Comparison of ENCODE assay signal across 1 cellular context in genomic region chr2:238263204-238264071, GRCh38.
TF ChIP-seq lines count a peak whose summit lies in the region.

No MANE protein-coding gene starts in this region.

TF ChIP-seq in HepG2, 621 proteins besides CTCF, POLR2A, EP300 and RAD21 (continued from another document):
- peak; percentile 30; the same call in 1 of the 2 replicates for TF ChIP-seq TFAP4 (IDR thresholded peaks at IDR 0.05; ENCODE audit: borderline replicate concordance, low read depth)
- TF ChIP-seq, protein P1, sequence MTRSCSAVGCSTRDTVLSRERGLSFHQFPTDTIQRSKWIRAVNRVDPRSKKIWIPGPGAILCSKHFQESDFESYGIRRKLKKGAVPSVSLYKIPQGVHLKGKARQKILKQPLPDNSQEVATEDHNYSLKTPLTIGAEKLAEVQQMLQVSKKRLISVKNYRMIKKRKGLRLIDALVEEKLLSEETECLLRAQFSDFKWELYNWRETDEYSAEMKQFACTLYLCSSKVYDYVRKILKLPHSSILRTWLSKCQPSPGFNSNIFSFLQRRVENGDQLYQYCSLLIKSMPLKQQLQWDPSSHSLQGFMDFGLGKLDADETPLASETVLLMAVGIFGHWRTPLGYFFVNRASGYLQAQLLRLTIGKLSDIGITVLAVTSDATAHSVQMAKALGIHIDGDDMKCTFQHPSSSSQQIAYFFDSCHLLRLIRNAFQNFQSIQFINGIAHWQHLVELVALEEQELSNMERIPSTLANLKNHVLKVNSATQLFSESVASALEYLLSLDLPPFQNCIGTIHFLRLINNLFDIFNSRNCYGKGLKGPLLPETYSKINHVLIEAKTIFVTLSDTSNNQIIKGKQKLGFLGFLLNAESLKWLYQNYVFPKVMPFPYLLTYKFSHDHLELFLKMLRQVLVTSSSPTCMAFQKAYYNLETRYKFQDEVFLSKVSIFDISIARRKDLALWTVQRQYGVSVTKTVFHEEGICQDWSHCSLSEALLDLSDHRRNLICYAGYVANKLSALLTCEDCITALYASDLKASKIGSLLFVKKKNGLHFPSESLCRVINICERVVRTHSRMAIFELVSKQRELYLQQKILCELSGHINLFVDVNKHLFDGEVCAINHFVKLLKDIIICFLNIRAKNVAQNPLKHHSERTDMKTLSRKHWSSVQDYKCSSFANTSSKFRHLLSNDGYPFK (CRISPR knock-in tag; IDR thresholded peaks at IDR 0.05; ENCODE audit: borderline replicate concordance), result no peak
- TF ChIP-seq RARA (CRISPR knock-in tag; IDR thresholded peaks at IDR 0.05), result peak; percentile 47; the same call in 1 of the 2 replicates
- no peak for TF ChIP-seq ZNF3 (CRISPR knock-in tag; IDR thresholded peaks at IDR 0.05)
- no peak for TF ChIP-seq U2AF1 (optimal IDR thresholded peaks at IDR 0.05; ENCODE audit: low read depth, low read length)
- no peak for TF ChIP-seq ZFP41 (CRISPR knock-in tag; IDR thresholded peaks at IDR 0.05; ENCODE audit: borderline replicate concordance)
- no peak for TF ChIP-seq NFAT5 (CRISPR knock-in tag; IDR thresholded peaks at IDR 0.05)
- peak; percentile 73; the same call in 1 of the 2 replicates for TF ChIP-seq RXRB (CRISPR knock-in tag; IDR thresholded peaks at IDR 0.05; ENCODE audit: borderline replicate concordance)
- TF ChIP-seq CCAR2 (optimal IDR thresholded peaks at IDR 0.05; ENCODE audit: low read depth, low read length), result no peak
- no peak; the same call in 1 of the 2 replicates for TF ChIP-seq CHD4 (IDR thresholded peaks at IDR 0.05; ENCODE audit: borderline replicate concordance, low read length)
- TF ChIP-seq AGO2 (optimal IDR thresholded peaks at IDR 0.05; ENCODE audit: low read depth, low read length), result no peak
- TF ChIP-seq IKZF1 (IDR thresholded peaks at IDR 0.05), result no peak
- TF ChIP-seq ZNF234 (CRISPR knock-in tag; conservative IDR thresholded peaks at IDR 0.05), result no peak
- TF ChIP-seq MXI1 (IDR thresholded peaks at IDR 0.05; ENCODE audit: borderline replicate concordance, low read depth, low read length), result peak; percentile 81; the same call in 1 of the 3 replicates
- no peak for TF ChIP-seq MAFF (IDR thresholded peaks at IDR 0.05; ENCODE audit: low read depth, low read length)
- 0 out of 2 replicates have a peak, but pooled peaks have one; percentile 38 for TF ChIP-seq CSRNP1 (CRISPR knock-in tag; IDR thresholded peaks at IDR 0.05)
- TF ChIP-seq, protein P2, sequence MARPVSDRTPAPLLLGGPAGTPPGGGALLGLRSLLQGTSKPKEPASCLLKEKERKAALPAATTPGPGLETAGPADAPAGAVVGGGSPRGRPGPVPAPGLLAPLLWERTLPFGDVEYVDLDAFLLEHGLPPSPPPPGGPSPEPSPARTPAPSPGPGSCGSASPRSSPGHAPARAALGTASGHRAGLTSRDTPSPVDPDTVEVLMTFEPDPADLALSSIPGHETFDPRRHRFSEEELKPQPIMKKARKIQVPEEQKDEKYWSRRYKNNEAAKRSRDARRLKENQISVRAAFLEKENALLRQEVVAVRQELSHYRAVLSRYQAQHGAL (CRISPR knock-in tag; IDR thresholded peaks at IDR 0.05; ENCODE audit: not compliant biosample characterization), result peak; percentile 74
- TF ChIP-seq ZNF720 (CRISPR knock-in tag; IDR thresholded peaks at IDR 0.05), result no peak
- no peak; the same call in 1 of the 2 replicates for TF ChIP-seq REPIN1 (CRISPR knock-in tag; IDR thresholded peaks at IDR 0.05; ENCODE audit: borderline replicate concordance, low read depth)
- TF ChIP-seq ZNF251 (CRISPR knock-in tag; IDR thresholded peaks at IDR 0.05), result no peak
- no peak for TF ChIP-seq ZXDC (CRISPR knock-in tag; IDR thresholded peaks at IDR 0.05)
- TF ChIP-seq, protein P3, sequence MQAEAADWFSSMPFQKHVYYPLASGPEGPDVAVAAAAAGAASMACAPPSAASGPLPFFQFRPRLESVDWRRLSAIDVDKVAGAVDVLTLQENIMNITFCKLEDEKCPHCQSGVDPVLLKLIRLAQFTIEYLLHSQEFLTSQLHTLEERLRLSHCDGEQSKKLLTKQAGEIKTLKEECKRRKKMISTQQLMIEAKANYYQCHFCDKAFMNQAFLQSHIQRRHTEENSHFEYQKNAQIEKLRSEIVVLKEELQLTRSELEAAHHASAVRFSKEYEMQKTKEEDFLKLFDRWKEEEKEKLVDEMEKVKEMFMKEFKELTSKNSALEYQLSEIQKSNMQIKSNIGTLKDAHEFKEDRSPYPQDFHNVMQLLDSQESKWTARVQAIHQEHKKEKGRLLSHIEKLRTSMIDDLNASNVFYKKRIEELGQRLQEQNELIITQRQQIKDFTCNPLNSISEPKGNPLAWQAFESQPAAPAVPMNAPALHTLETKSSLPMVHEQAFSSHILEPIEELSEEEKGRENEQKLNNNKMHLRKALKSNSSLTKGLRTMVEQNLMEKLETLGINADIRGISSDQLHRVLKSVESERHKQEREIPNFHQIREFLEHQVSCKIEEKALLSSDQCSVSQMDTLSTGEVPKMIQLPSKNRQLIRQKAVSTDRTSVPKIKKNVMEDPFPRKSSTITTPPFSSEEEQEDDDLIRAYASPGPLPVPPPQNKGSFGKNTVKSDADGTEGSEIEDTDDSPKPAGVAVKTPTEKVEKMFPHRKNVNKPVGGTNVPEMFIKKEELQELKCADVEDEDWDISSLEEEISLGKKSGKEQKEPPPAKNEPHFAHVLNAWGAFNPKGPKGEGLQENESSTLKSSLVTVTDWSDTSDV (CRISPR knock-in tag; IDR thresholded peaks at IDR 0.05), result no peak
- no peak for TF ChIP-seq MAFG (CRISPR knock-in tag; IDR thresholded peaks at IDR 0.05)
- TF ChIP-seq PHB2 (IDR thresholded peaks at IDR 0.05; ENCODE audit: partially characterized antibody), result no peak
- no peak for TF ChIP-seq ZNF382 (CRISPR knock-in tag; IDR thresholded peaks at IDR 0.05; ENCODE audit: borderline replicate concordance)
- no peak for TF ChIP-seq WIZ (CRISPR knock-in tag; IDR thresholded peaks at IDR 0.05)
